Comparison of ENCODE assay signal across 11 cellular contexts in genomic region chr5:177361418-177362101, GRCh38. TPM values are rescaled to one million over a fixed set of nuclear protein-coding genes. Genes with fewer than 3 reads are reported as not detected.
DNase-seq lines count a peak whose midpoint lies in the region; ATAC-seq and TF ChIP-seq lines count a peak whose summit lies in the region.
"Had no signal": no experiment of that assay in that cellular context is flagged by ENCODE, and none has a peak within 500 bp of the region (broad histone marks: within the 10 kb centered on the region; RNA-seq: fewer than 3 reads in every experiment).

No MANE protein-coding gene starts in this region.

- H3K4me1 ChIP-seq in cardiac muscle cell (ENCODE audit: low read depth), result peaks cover 37% of the 10 kb centered on the region
- H3K4me1 ChIP-seq in right atrium auricular region, result peaks cover 0 to 32% of the 10 kb centered on the region in 2 donors
- H3K4me1 ChIP-seq in esophagus (ENCODE audit: control insufficient read depth in 2 of 2, insufficient read depth in 2 of 2, low read length in 1 of 2), result peaks cover 0 to 22% of the 10 kb centered on the region in 2 donors
- peaks cover 35% of the 10 kb centered on the region for H3K4me1 ChIP-seq in upper lobe of right lung

- intact Hi-C loops in upper lobe of right lung (cut with DNase I), result no loop called here

- H3K4me3 ChIP-seq in cardiac muscle cell, result no peak overlapping the region
- no peak overlapping the region for H3K4me3 ChIP-seq in right atrium auricular region
- no peak overlapping the region for H3K4me3 ChIP-seq in esophagus (ENCODE audit: low read depth in 1 of 2, low read length in 2 of 2)
- no peak overlapping the region for H3K4me3 ChIP-seq in upper lobe of right lung
- H3K4me3 ChIP-seq: ovary had no signal

- WGBS in esophagus, 2 donors, result 72 to 79% methylated on average over 5 of the region's 5 CpGs

- H3K36me3 ChIP-seq in cardiac muscle cell (no peaks in the 10 kb centered on the region), right atrium auricular region (no peaks in the 10 kb centered on the region), esophagus (ENCODE audit: control insufficient read depth in 2 of 2, insufficient read depth in 2 of 2, low read length in 1 of 2) (no peaks in the 10 kb centered on the region), upper lobe of right lung (no peaks in the 10 kb centered on the region)
- H3K36me3 ChIP-seq: ovary had no signal

- H3K27me3 ChIP-seq in cardiac muscle cell (no peaks in the 10 kb centered on the region), right atrium auricular region (no peaks in the 10 kb centered on the region), esophagus (ENCODE audit: control insufficient read depth in 1 of 2, insufficient read depth in 2 of 2, low read length in 2 of 2) (no peaks in the 10 kb centered on the region), upper lobe of right lung (no peaks in the 10 kb centered on the region)
- H3K27me3 ChIP-seq: ovary had no signal

- no peak for TF ChIP-seq CTCF in cardiac muscle cell (IDR thresholded peaks at IDR 0.05; ENCODE audit: low read depth, low read length)
- TF ChIP-seq CTCF in right atrium auricular region (IDR thresholded peaks at IDR 0.05), result no peak
- TF ChIP-seq CTCF in RWPE1 (conservative IDR thresholded peaks at IDR 0.05; ENCODE audit: low read depth), result no peak
- no peak for TF ChIP-seq CTCF in upper lobe of right lung (IDR thresholded peaks at IDR 0.05)

- DNase-seq in cardiac muscle cell (ENCODE audit: low read depth in 1 of 2, low spot score in 1 of 2) (no peak), right atrium auricular region (ENCODE audit: low spot score) (no peak), RWPE1 (ENCODE audit: low spot score) (no peak), upper lobe of right lung (no peak), GOT3 (lab: John Stamatoyannopoulos, UW) (no peak)
- DNase-seq: activated CD4-positive, alpha-beta T cell treated with anti-CD3 and anti-CD28 coated beads for 1 hour; ovary had no signal

- H3K9me3 ChIP-seq in cardiac muscle cell (ENCODE audit: low read depth) (no peaks in the 10 kb centered on the region), right atrium auricular region (no peaks in the 10 kb centered on the region), esophagus (ENCODE audit: control insufficient read depth in 2 of 2, insufficient read depth in 1 of 2, low read depth in 1 of 2, low read length in 1 of 2) (no peaks in the 10 kb centered on the region), upper lobe of right lung (no peaks in the 10 kb centered on the region)
- H3K9me3 ChIP-seq: ovary had no signal

- CTCF ChIA-PET in RWPE1 (lab: Yijun Ruan, JAX), result interaction anchor here (1.0 to 2.3 kb wide), 6 partner anchors 8 to 41 kb away, joined by 3 to 14 read pairs (median 4); no protein-coding TSS in a partner anchor

- H3K27ac ChIP-seq in cardiac muscle cell, result peak overlapping the region; percentile 76
- H3K27ac ChIP-seq in right atrium auricular region, result no peak overlapping the region
- H3K27ac ChIP-seq in RWPE1, result peak overlapping the region; percentile 89
- peak overlapping the region; percentile 83 to 84 for H3K27ac ChIP-seq in esophagus (ENCODE audit: low read depth in 2 of 2, low read length in 1 of 2)
- H3K27ac ChIP-seq in upper lobe of right lung, result peak overlapping the region; percentile 17
- H3K27ac ChIP-seq: ovary had no signal

- POLR2A ChIA-PET in RWPE1 (lab: Yijun Ruan, JAX; ENCODE audit: low non-redundant PET), result no interaction called here

- ATAC-seq in upper lobe of right lung (peak; percentile 29), GM21576 (IDR thresholded peaks at IDR 0.05; ENCODE audit: unreplicated experiment) (no peak), GM19455 (IDR thresholded peaks at IDR 0.05; ENCODE audit: unreplicated experiment) (no peak)

RNA-seq across cellular contexts. Expression of gene RGS14, which starts 3.8 kb away (rescaled TPM):
- total RNA-seq in cardiac muscle cell, result 68.1 and 139 TPM in 2 replicates
- 33.6 and 76.5 TPM in 2 replicates for polyA plus RNA-seq in cardiac muscle cell
- 1 to 10 TPM; 3.1 to 6.8 TPM for total RNA-seq in right atrium auricular region
- 10 to 100 TPM; 49.7 to 74.5 TPM for polyA plus RNA-seq in esophagus
- 17.5 TPM for total RNA-seq in upper lobe of right lung

RNA-seq across cellular contexts. Expression of gene LMAN2, which starts 10.1 kb away (rescaled TPM):
- total RNA-seq in cardiac muscle cell (163 and 198 TPM in 2 replicates), right atrium auricular region (100 to 1,000 TPM; 128 to 134 TPM), upper lobe of right lung (117 TPM)
- polyA plus RNA-seq in cardiac muscle cell (213 and 261 TPM in 2 replicates), esophagus (100 to 1,000 TPM in 1 of 2 donors, 10 to 100 TPM in 1; 84.0 to 190 TPM)

RNA-seq across cellular contexts. Expression of gene SLC34A1, which starts 22.7 kb away (rescaled TPM):
- not detected in 2 replicates for total RNA-seq in cardiac muscle cell
- polyA plus RNA-seq in cardiac muscle cell, result not detected in 2 replicates
- not detected for total RNA-seq in right atrium auricular region
- polyA plus RNA-seq in esophagus, result under 1 TPM; 0.13 to 0.49 TPM
- not detected for total RNA-seq in upper lobe of right lung
- total RNA-seq: ovary had no signal
- polyA plus RNA-seq: ovary had no signal

RNA-seq across cellular contexts. Expression of gene PFN3, which starts 38.9 kb away (rescaled TPM):
- total RNA-seq in cardiac muscle cell (not detected in 2 replicates), right atrium auricular region (not detected), upper lobe of right lung (not detected)
- polyA plus RNA-seq in cardiac muscle cell (not detected in 2 replicates), esophagus (under 1 TPM in 1 of 2 donors, not detected in 1; 0.21 TPM)
- total RNA-seq: esophagus mucosa, ovary had no signal
- polyA plus RNA-seq: ovary had no signal

RNA-seq across cellular contexts. Expression of gene F12, which starts 47.8 kb away (rescaled TPM):
- 3.4 and 4.6 TPM in 2 replicates for total RNA-seq in cardiac muscle cell
- polyA plus RNA-seq in cardiac muscle cell, result 5.0 and 13.6 TPM in 2 replicates
- under 1 TPM in 1 of 2 donors, not detected in 1; 0.43 TPM for total RNA-seq in right atrium auricular region
- 10 to 100 TPM; 18.1 to 33.5 TPM for polyA plus RNA-seq in esophagus
- 0.69 TPM for total RNA-seq in upper lobe of right lung
- polyA plus RNA-seq: ovary had no signal

Comparison
In these comparisons a context has a peak if more than half of its experiments do, and no peak if none do; other contexts are left out.
1. H3K27ac ChIP-seq: peak in cardiac muscle cell (single experiment), RWPE1 (single experiment), esophagus (2 of 2) and upper lobe of right lung (single experiment); none in right atrium auricular region (0 of 2).